In the genomic region with DNA sequence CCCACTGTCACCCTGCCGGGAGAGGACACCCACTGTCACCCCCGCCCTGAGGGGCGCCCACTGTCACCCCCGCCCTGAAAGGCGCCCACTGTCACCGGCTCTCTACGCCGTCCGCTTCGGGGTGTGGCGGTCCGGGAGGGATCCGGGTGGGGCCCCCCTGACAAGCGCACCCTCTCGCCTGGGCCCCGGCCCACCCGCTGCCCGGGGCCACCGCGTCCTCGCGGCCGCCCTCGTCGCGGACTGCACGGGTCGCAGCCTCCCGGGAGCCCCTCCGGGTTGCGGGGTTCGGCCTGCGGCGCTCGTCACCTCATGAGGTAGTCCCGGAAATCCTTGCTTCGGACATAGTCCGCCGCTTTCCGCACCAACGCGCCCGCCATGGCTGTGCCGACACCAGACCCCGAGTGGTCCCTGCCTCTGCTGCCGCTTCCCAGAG, we compare ENCODE assay signal across 8 cellular contexts. TPM values are rescaled to one million over a fixed set of nuclear protein-coding genes. Genes with fewer than 3 reads are reported as not detected.
DNase-seq lines count a peak whose midpoint lies in the region; ATAC-seq and TF ChIP-seq lines count a peak whose summit lies in the region.

No MANE protein-coding gene starts in this region.

- peak; percentile 2 for ATAC-seq in GM21367 (IDR thresholded peaks at IDR 0.05; ENCODE audit: unreplicated experiment)
- ATAC-seq in GM21786 (IDR thresholded peaks at IDR 0.05; ENCODE audit: unreplicated experiment) = no peak
- no peak for ATAC-seq in GM21447 (IDR thresholded peaks at IDR 0.05; ENCODE audit: unreplicated experiment)

- DNase-seq in AG04450 (ENCODE audit: low read depth, low spot score) (no peak), endodermal cell (no peak), nephron progenitor cell (no peak)
- no peak for DNase-seq in stimulated activated CD4-positive, alpha-beta T cell treated with anti-CD3 and anti-CD28 coated beads, Interleukin-1b, Interleukin-23, amount 100 ng/mL, for 48 hours

- CTCF ChIA-PET in AG04450 (lab: Charles Lee) = no interaction called here

- H3K36me3 Mint-ChIP-seq in endodermal cell (ENCODE audit: low read depth) (no peaks in the 10 kb centered on the region), nephron progenitor cell (ENCODE audit: low read depth) (no peaks in the 10 kb centered on the region)

- no peaks in the 10 kb centered on the region for H3K9me3 ChIP-seq in AG04450 (ENCODE audit: control insufficient read depth, insufficient read depth, low read length)
- H3K9me3 ChIP-seq in OCI-LY3 (ENCODE audit: insufficient read depth, low read length) = no peaks in the 10 kb centered on the region
- no peaks in the 10 kb centered on the region for H3K9me3 ChIP-seq in endodermal cell (ENCODE audit: control insufficient read depth, low read length)

- H3K9me3 Mint-ChIP-seq in endodermal cell = no peaks in the 10 kb centered on the region
- H3K9me3 Mint-ChIP-seq in nephron progenitor cell = no peaks in the 10 kb centered on the region

- no peaks in the 10 kb centered on the region for H4K20me1 ChIP-seq in OCI-LY3 (ENCODE audit: insufficient read depth, low read length)

- H3K27ac Mint-ChIP-seq in endodermal cell (no peak overlapping the region), nephron progenitor cell (no peak overlapping the region)

- H3K4me3 Mint-ChIP-seq in endodermal cell (peak overlapping the region; percentile 74), nephron progenitor cell (peak overlapping the region; percentile 89)

- 0% methylated on average over 13 to 46 of the region's 46 CpGs for WGBS in endodermal cell (ENCODE audit: insufficient coverage in 1 of 2, insufficient read length in 1 of 2), 2 experiments

- H3K79me2 ChIP-seq in OCI-LY3 (ENCODE audit: low read length) = peaks cover 4% of the 10 kb centered on the region; the same call in 1 of the 2 replicates

- H3K36me3 ChIP-seq in OCI-LY3 (replicated peaks; ENCODE audit: low read depth, low read length) (no peaks in the 10 kb centered on the region), endodermal cell (ENCODE audit: control insufficient read depth, insufficient read depth, low read length) (no peaks in the 10 kb centered on the region)

- no peak for TF ChIP-seq CTCF in AG04450 (IDR thresholded peaks at IDR 0.05; ENCODE audit: low read depth, low read length)
- no peak for TF ChIP-seq CTCF in OCI-LY3 (IDR thresholded peaks at IDR 0.05; ENCODE audit: low read depth, low read length)
- TF ChIP-seq CTCF in endodermal cell (conservative IDR thresholded peaks at IDR 0.05) = no peak
- TF ChIP-seq CTCF in nephron progenitor cell (IDR thresholded peaks at IDR 0.05) = no peak

- H3K4me1 ChIP-seq in OCI-LY3 (ENCODE audit: low read length) = peaks cover 3% of the 10 kb centered on the region; the same call in 1 of the 2 replicates
- H3K4me1 ChIP-seq in endodermal cell (ENCODE audit: control insufficient read depth, insufficient read depth, low read length) = no peaks in the 10 kb centered on the region

- POLR2A ChIA-PET in AG04450 (lab: Yijun Ruan, JAX) = no interaction called here

- H3K27me3 ChIP-seq in AG04450 (ENCODE audit: control insufficient read depth, insufficient read depth, low read length) (no peaks in the 10 kb centered on the region), OCI-LY3 (ENCODE audit: low read depth, low read length) (no peaks in the 10 kb centered on the region), endodermal cell (ENCODE audit: control insufficient read depth, insufficient read depth, low read length, poor library complexity, severe bottlenecking) (peaks cover 5% of the 10 kb centered on the region)

- H2AFZ ChIP-seq in OCI-LY3 (ENCODE audit: low read depth, low read length) = peak overlapping the region; percentile 66; the same call in 1 of the 2 replicates

- H3K27me3 Mint-ChIP-seq in endodermal cell (ENCODE audit: insufficient read depth) (no peaks in the 10 kb centered on the region), nephron progenitor cell (ENCODE audit: low read depth, poor library complexity) (peaks cover 7% of the 10 kb centered on the region)

- peak overlapping the region; percentile 89 for H3K4me2 ChIP-seq in OCI-LY3 (ENCODE audit: low read length)

- H3K4me3 ChIP-seq in AG04450 (ENCODE audit: low read depth, low read length) = peak overlapping the region; percentile 81
- peak overlapping the region; percentile 97 for H3K4me3 ChIP-seq in OCI-LY3 (ENCODE audit: low read length)
- peak overlapping the region; percentile 93 for H3K4me3 ChIP-seq in endodermal cell (ENCODE audit: low read length)

- H3K9ac ChIP-seq in OCI-LY3 (ENCODE audit: low read length) (peak overlapping the region; percentile 69; the same call in 1 of the 2 replicates), endodermal cell (ENCODE audit: extremely low read depth, low read length, poor library complexity, severe bottlenecking) (peak overlapping the region; percentile 34)

- H3K4me1 Mint-ChIP-seq in endodermal cell (no peaks in the 10 kb centered on the region), nephron progenitor cell (peaks cover 14% of the 10 kb centered on the region)

- H3K27ac ChIP-seq in AG04450 (ENCODE audit: low read depth, low read length) (no peak overlapping the region), OCI-LY3 (ENCODE audit: low read length) (no peak overlapping the region), endodermal cell (ENCODE audit: low read depth, low read length) (no peak overlapping the region)

RNA-seq across cellular contexts. Expression of gene MPC1, which starts 0.2 kb away (rescaled TPM):
- polyA plus RNA-seq in AG04450 (2011; rRNA removed) = 15.7 and 20.0 TPM in 2 replicates
- 6.3 and 7.5 TPM in 2 replicates for polyA minus RNA-seq in AG04450 (2011; rRNA and poly(A)+ RNA removed)
- 1 to 10 TPM; 8.2 to 8.7 TPM for total RNA-seq in endodermal cell
- 26.6 TPM for polyA plus RNA-seq in endodermal cell (2013, experiment 1 of 2)
- polyA plus RNA-seq in endodermal cell (2013, experiment 2 of 2) = 30.0 TPM

RNA-seq across cellular contexts. Expression of gene SFT2D1, which starts 40.2 kb away (rescaled TPM):
- 54.8 and 76.5 TPM in 2 replicates for polyA plus RNA-seq in AG04450 (2011; rRNA removed)
- polyA minus RNA-seq in AG04450 (2011; rRNA and poly(A)+ RNA removed) = 15.6 and 18.5 TPM in 2 replicates
- 10 to 100 TPM; 42.4 to 53.9 TPM for total RNA-seq in endodermal cell
- 52.4 TPM for polyA plus RNA-seq in endodermal cell (2013, experiment 1 of 2)
- 51.3 TPM for polyA plus RNA-seq in endodermal cell (2013, experiment 2 of 2)
